Comparison of ENCODE assay signal across 26 cellular contexts in genomic region chr17:20304961-20305360, GRCh38.
"Had no signal": no experiment of that assay in that cellular context is flagged by ENCODE, and none has a peak within 500 bp of the region (broad histone marks: within the 10 kb centered on the region; RNA-seq: fewer than 3 reads in every experiment).

No MANE protein-coding gene starts in this region.

- ATAC-seq: HepG2, Panc1, PC-3, Right ventricle myocardium inferior, SK-N-SH treated with all-trans-retinoic acid at 6 μM for 48 hours had no signal

- H3K27ac ChIP-seq: SJCRH30 had no signal

- H3K4me3 ChIP-seq: SJCRH30 had no signal

- FAIRE-seq: HepG2 had no signal

- H3K27me3 ChIP-seq: SJCRH30 had no signal

- DNase-seq: IMR-90; Kasumi-1; KG1; NCI-H1092; NCI-H1105 treated with DMSO at 0.1 percent for 48 hours; NCI-H1417 treated with DMSO at 0.1 percent for 48 hours; NCI-H146; NCI-H187; NCI-H2029; NCI-H2081 treated with DMSO at 0.1 percent for 48 hours; NCI-H2171; NCI-H226; NCI-H446; NCI-H510A; NCI-H524 treated with DMSO at 0.1 percent for 48 hours; NCI-H69; NCI-H774; NK-92 treated with Interleukin-12 subunit alpha and Interleukin-12 subunit beta, amount 100 ng/mL, for 24 hours; PC-3; SHP77 treated with DMSO at 0.1 percent for 48 hours; T-helper 1 cell had no signal
